1 cellular context compared by ENCODE assay signal in genomic region chr10:128579280-128579679, GRCh38.
TF ChIP-seq lines count a peak whose summit lies in the region.

No MANE protein-coding gene starts in this region.

TF ChIP-seq in H1, 55 proteins besides CTCF, POLR2A, EP300 and RAD21 (continued from another document):
- 0 out of 2 replicates have a peak, but pooled peaks have one; percentile 24 for TF ChIP-seq MAX (IDR thresholded peaks at IDR 0.05)
- TF ChIP-seq RXRA (IDR thresholded peaks at IDR 0.05; ENCODE audit: insufficient read depth, low read depth, low read length): no peak
